In genomic region chr16:22195445-22195694, GRCh38 we compare ENCODE assay signal across 7 cellular contexts. TPM values are rescaled to one million over a fixed set of nuclear protein-coding genes. Genes with fewer than 3 reads are reported as not detected.
DNase-seq lines count a peak whose midpoint lies in the region; ATAC-seq lines count a peak whose summit lies in the region.

No MANE protein-coding gene starts in this region.

- H3K27ac ChIP-seq in Karpas-422 (ENCODE audit: low read length) (no peak overlapping the region), layer of hippocampus (ENCODE audit: low read depth, low read length) (peak overlapping the region; percentile 63)

- peaks cover 23% of the 10 kb centered on the region for H3K36me3 Mint-ChIP-seq in activated T-helper 17 cell treated with anti-CD3 and anti-CD28 coated beads, Interleukin-2, amount 50 U/mL, for 72 hours (ENCODE audit: low read depth)

- H3K4me3 Mint-ChIP-seq in activated T-helper 17 cell treated with anti-CD3 and anti-CD28 coated beads, Interleukin-2, amount 50 U/mL, for 72 hours = peak overlapping the region; percentile 99
- H3K4me3 Mint-ChIP-seq in stimulated activated naive CD8-positive, alpha-beta T cell treated with anti-CD3 and anti-CD28 coated beads, Interleukin-15, amount 100 ng/mL, for 72 hours = peak overlapping the region; percentile 34 to 87

- no peak overlapping the region for H2AFZ ChIP-seq in Karpas-422 (ENCODE audit: low read length)

- ATAC-seq in activated T-helper 17 cell treated with anti-CD3 and anti-CD28 coated beads, Interleukin-2, amount 50 U/mL, for 72 hours (replicated peaks) = no peak
- ATAC-seq in stimulated activated naive CD8-positive, alpha-beta T cell treated with anti-CD3 and anti-CD28 coated beads, Interleukin-15, amount 100 ng/mL, for 72 hours = no peak

- peak overlapping the region; percentile 34 for H3K9ac ChIP-seq in Karpas-422 (ENCODE audit: low read length)

- DNase-seq in Karpas-422 (no peak), SKM-1 treated with dmso at 0.1 percent for 144 hours (lab: John Stamatoyannopoulos, UW; ENCODE audit: unreplicated experiment) (no peak), GM19240 (ENCODE audit: insufficient read length, low spot score) (no peak), NCI-H345 (lab: John Stamatoyannopoulos, UW) (no peak)
- no peak for DNase-seq in stimulated activated naive CD8-positive, alpha-beta T cell treated with anti-CD3 and anti-CD28 coated beads, Interleukin-15, amount 100 ng/mL, for 72 hours

- no peaks in the 10 kb centered on the region for H3K79me2 ChIP-seq in Karpas-422 (ENCODE audit: low read length)

- H3K9me3 Mint-ChIP-seq in activated T-helper 17 cell treated with anti-CD3 and anti-CD28 coated beads, Interleukin-2, amount 50 U/mL, for 72 hours = peaks cover 9% of the 10 kb centered on the region
- peaks cover 9 to 11% of the 10 kb centered on the region in 2 donors for H3K9me3 Mint-ChIP-seq in stimulated activated naive CD8-positive, alpha-beta T cell treated with anti-CD3 and anti-CD28 coated beads, Interleukin-15, amount 100 ng/mL, for 72 hours

- peaks cover 42% of the 10 kb centered on the region for H3K4me1 ChIP-seq in Karpas-422 (ENCODE audit: low read length)

- H3K4me2 ChIP-seq in Karpas-422 (ENCODE audit: low read depth, low read length, poor library complexity, severe bottlenecking) = peak overlapping the region; percentile 96

- H4K20me1 ChIP-seq in Karpas-422 (ENCODE audit: insufficient read depth, low read depth, low read length) = no peaks in the 10 kb centered on the region

- H3K4me1 Mint-ChIP-seq in activated T-helper 17 cell treated with anti-CD3 and anti-CD28 coated beads, Interleukin-2, amount 50 U/mL, for 72 hours = peaks cover 31% of the 10 kb centered on the region
- peaks cover 60% of the 10 kb centered on the region for H3K4me1 Mint-ChIP-seq in stimulated activated naive CD8-positive, alpha-beta T cell treated with anti-CD3 and anti-CD28 coated beads, Interleukin-15, amount 100 ng/mL, for 72 hours

- peak overlapping the region; percentile 82; the same call in 1 of the 2 replicates for H3K4me3 ChIP-seq in Karpas-422 (ENCODE audit: low read length)

- H3K36me3 ChIP-seq in Karpas-422 (ENCODE audit: insufficient read depth, low read length) = no peaks in the 10 kb centered on the region

- H3K27me3 ChIP-seq in Karpas-422 (ENCODE audit: low read length) (no peaks in the 10 kb centered on the region), layer of hippocampus (ENCODE audit: control insufficient read depth, insufficient read depth, low read length) (no peaks in the 10 kb centered on the region)

- peak overlapping the region; percentile 100 for H3K27ac Mint-ChIP-seq in activated T-helper 17 cell treated with anti-CD3 and anti-CD28 coated beads, Interleukin-2, amount 50 U/mL, for 72 hours
- H3K27ac Mint-ChIP-seq in stimulated activated naive CD8-positive, alpha-beta T cell treated with anti-CD3 and anti-CD28 coated beads, Interleukin-15, amount 100 ng/mL, for 72 hours = peak overlapping the region; percentile 96 to 100

- no peaks in the 10 kb centered on the region for H3K27me3 Mint-ChIP-seq in activated T-helper 17 cell treated with anti-CD3 and anti-CD28 coated beads, Interleukin-2, amount 50 U/mL, for 72 hours
- no peaks in the 10 kb centered on the region for H3K27me3 Mint-ChIP-seq in stimulated activated naive CD8-positive, alpha-beta T cell treated with anti-CD3 and anti-CD28 coated beads, Interleukin-15, amount 100 ng/mL, for 72 hours

- H3K9me3 ChIP-seq in Karpas-422 (ENCODE audit: low read length) = no peaks in the 10 kb centered on the region

- H3K9me2 ChIP-seq in Karpas-422 (replicated peaks; ENCODE audit: insufficient read depth, low read length) = no peaks in the 10 kb centered on the region

RNA-seq across cellular contexts. Expression of gene EEF2K, which starts 10.7 kb away (rescaled TPM):
- 12.1 and 16.0 TPM in 2 replicates for total RNA-seq in Karpas-422 (2014; rRNA removed; shearing (Covaris generic); ENCODE audit: low replicate concordance)
- 10 to 100 TPM; 22.5 to 29.0 TPM for total RNA-seq in activated T-helper 17 cell treated with anti-CD3 and anti-CD28 coated beads, Interleukin-2, amount 50 U/mL, for 72 hours

RNA-seq across cellular contexts. Expression of gene SDR42E2, which starts 33.1 kb away (rescaled TPM):
- not detected in 2 replicates for total RNA-seq in Karpas-422 (2014; rRNA removed; shearing (Covaris generic); ENCODE audit: low replicate concordance)
- not detected for total RNA-seq in activated T-helper 17 cell treated with anti-CD3 and anti-CD28 coated beads, Interleukin-2, amount 50 U/mL, for 72 hours
